In the genomic region with DNA sequence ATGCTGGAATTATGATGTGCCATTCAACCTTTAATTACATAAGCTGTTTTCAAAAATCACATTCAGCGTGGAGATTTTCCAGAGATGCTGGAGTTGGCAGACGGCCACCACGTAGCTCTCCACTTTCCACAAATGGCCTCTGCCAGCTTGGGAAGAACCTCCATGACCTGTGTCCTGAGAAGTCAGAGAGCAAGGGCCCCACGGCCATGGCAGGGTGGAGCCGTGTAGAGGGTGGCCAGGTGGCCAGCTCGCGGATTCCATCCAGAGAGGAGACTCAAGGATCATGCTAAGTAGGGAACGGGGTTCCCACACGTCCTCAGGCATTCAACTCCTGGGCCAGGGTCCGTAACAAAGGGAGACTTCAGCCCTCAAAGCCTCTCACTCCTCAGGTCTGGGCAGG, we compare ENCODE assay signal across 2 cellular contexts.
TF ChIP-seq lines count a peak whose summit lies in the region.

No MANE protein-coding gene starts in this region.

TF ChIP-seq in HCT116, 20 proteins besides CTCF, POLR2A, EP300 and RAD21:
- TF ChIP-seq JUND (IDR thresholded peaks at IDR 0.05) (no peak), REST (IDR thresholded peaks at IDR 0.05; ENCODE audit: low read depth) (no peak), SIN3A (IDR thresholded peaks at IDR 0.05; ENCODE audit: low read depth) (no peak), SRF (IDR thresholded peaks at IDR 0.05; ENCODE audit: low read depth) (no peak), ZNF274 (IDR thresholded peaks at IDR 0.05; ENCODE audit: low read depth, low read length) (no peak), EZH2phosphoT487 (IDR thresholded peaks at IDR 0.05; ENCODE audit: borderline replicate concordance) (no peak), POLR2AphosphoS5 (IDR thresholded peaks at IDR 0.05; ENCODE audit: low read depth, low read length) (no peak), TCF7L2 (IDR thresholded peaks at IDR 0.05; ENCODE audit: borderline replicate concordance, extremely low read depth, insufficient read depth, insufficient read length) (no peak), EZH2 (IDR thresholded peaks at IDR 0.05) (no peak)
- TF ChIP-seq, protein P1, sequence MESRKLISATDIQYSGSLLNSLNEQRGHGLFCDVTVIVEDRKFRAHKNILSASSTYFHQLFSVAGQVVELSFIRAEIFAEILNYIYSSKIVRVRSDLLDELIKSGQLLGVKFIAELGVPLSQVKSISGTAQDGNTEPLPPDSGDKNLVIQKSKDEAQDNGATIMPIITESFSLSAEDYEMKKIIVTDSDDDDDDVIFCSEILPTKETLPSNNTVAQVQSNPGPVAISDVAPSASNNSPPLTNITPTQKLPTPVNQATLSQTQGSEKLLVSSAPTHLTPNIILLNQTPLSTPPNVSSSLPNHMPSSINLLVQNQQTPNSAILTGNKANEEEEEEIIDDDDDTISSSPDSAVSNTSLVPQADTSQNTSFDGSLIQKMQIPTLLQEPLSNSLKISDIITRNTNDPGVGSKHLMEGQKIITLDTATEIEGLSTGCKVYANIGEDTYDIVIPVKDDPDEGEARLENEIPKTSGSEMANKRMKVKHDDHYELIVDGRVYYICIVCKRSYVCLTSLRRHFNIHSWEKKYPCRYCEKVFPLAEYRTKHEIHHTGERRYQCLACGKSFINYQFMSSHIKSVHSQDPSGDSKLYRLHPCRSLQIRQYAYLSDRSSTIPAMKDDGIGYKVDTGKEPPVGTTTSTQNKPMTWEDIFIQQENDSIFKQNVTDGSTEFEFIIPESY (IDR thresholded peaks at IDR 0.05; ENCODE audit: extremely low read depth, insufficient replicate concordance, low read length) = no peak
- TF ChIP-seq, protein P2, sequence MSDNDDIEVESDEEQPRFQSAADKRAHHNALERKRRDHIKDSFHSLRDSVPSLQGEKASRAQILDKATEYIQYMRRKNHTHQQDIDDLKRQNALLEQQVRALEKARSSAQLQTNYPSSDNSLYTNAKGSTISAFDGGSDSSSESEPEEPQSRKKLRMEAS (IDR thresholded peaks at IDR 0.05) = no peak

TF ChIP-seq in GM12891, 5 proteins besides CTCF, POLR2A, EP300 and RAD21:
- TF ChIP-seq TAF1 (IDR thresholded peaks at IDR 0.05; ENCODE audit: low read depth, low read length) (no peak), POU2F2 (IDR thresholded peaks at IDR 0.05; ENCODE audit: low read depth, low read length) (no peak), POLR2AphosphoS5 (IDR thresholded peaks at IDR 0.05; ENCODE audit: low read depth, low read length) (no peak), SPI1 (IDR thresholded peaks at IDR 0.05; ENCODE audit: low read depth, low read length) (no peak), PAX5 (IDR thresholded peaks at IDR 0.05; ENCODE audit: insufficient read depth, low read length, severe bottlenecking) (no peak)
